8 cellular contexts compared by ENCODE assay signal in the genomic region with DNA sequence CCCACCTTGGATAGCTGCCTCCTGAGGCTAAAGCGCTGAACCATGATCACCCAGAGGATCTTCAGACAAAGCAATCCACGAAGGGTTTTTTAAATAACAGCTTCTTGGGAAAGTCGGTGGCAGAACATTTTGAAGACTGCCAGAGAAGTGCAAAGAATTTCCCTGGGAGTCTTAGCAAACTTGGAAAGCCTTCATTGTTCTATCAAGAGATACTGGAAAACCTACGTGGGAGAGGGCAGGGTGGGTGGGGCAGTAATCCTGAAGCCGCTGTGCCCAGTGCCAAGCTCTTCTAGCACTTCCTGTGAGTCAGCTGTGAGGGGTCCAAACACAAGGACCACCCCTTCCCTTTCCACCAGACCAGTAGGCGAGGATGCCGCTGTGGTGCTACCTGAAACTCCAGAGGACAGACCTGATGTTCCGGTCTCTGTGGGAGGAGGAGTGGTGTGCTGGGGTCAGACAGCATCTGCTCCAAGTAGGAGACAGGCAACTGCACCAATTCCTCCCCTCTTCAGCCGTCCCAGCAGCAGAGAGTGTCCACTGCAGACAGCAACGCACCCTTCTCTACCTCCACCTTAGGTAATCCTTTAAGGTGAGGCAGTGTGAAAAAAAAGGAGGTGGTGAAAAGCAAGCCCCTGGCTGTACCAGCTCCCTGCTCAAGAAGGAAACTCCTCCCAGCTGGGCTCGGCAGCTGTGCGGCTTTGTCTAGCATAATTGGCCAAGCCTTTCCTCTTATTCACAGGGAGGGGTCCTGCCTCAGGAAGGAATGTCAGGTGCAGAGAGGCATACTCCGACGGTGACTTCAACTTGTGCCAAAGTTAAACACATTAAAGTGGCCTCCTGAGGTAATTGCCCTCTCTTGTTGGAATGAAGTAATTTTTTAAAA.
DNase-seq lines count a peak whose midpoint lies in the region; ATAC-seq and TF ChIP-seq lines count a peak whose summit lies in the region.

No MANE protein-coding gene starts in this region.

- no peaks in the 10 kb centered on the region for H3K9me3 Mint-ChIP-seq in GM23338

- peaks cover 1% of the 10 kb centered on the region for H3K27me3 Mint-ChIP-seq in GM23338 (ENCODE audit: insufficient read depth, low read depth, poor library complexity)

- H3K79me2 ChIP-seq in ACC112 (ENCODE audit: control insufficient read depth, insufficient read depth, low read length, unreplicated experiment) (no peaks in the 10 kb centered on the region), GM23338 (replicated peaks; ENCODE audit: insufficient read depth) (0 out of 2 replicates have a peak, but pooled peaks cover 4% of the 10 kb centered on the region)

- H3K36me3 ChIP-seq in ACC112 (ENCODE audit: insufficient read depth, low read length) (no peaks in the 10 kb centered on the region), GM23338 (ENCODE audit: insufficient read depth) (no peaks in the 10 kb centered on the region), breast epithelium (no peaks in the 10 kb centered on the region), subcutaneous abdominal adipose tissue (ENCODE audit: control insufficient read depth in 5 of 5, insufficient read depth in 5 of 5, low read length in 5 of 5) (no peaks in the 10 kb centered on the region)

- H3K36me3 Mint-ChIP-seq in GM23338 (ENCODE audit: low read depth), result no peaks in the 10 kb centered on the region

- peaks cover 33% of the 10 kb centered on the region for H3K4me1 Mint-ChIP-seq in GM23338

- H3K4me2 ChIP-seq in GM23338, result peak overlapping the region; percentile 76

- H3K9me3 ChIP-seq in breast epithelium (no peaks in the 10 kb centered on the region), subcutaneous abdominal adipose tissue (ENCODE audit: control insufficient read depth in 5 of 5, low read length in 5 of 5) (no peaks in the 10 kb centered on the region)

- peak; percentile 95 for ATAC-seq in GM23338
- ATAC-seq in HG03175 (IDR thresholded peaks at IDR 0.05; ENCODE audit: unreplicated experiment), result no peak
- no peak for ATAC-seq in GM21526 (IDR thresholded peaks at IDR 0.05; ENCODE audit: low FRiP score, unreplicated experiment)

- peak overlapping the region; percentile 77 for H3K27ac Mint-ChIP-seq in GM23338

- no peaks in the 10 kb centered on the region for H3K27me3 ChIP-seq in ACC112 (ENCODE audit: insufficient read depth, low read length)
- no peaks in the 10 kb centered on the region for H3K27me3 ChIP-seq in GM23338 (ENCODE audit: insufficient read depth)
- H3K27me3 ChIP-seq in breast epithelium, result no peaks in the 10 kb centered on the region
- H3K27me3 ChIP-seq in subcutaneous abdominal adipose tissue (ENCODE audit: control insufficient read depth in 5 of 5, insufficient read depth in 4 of 5, low read length in 5 of 5), result no peaks in the 10 kb centered on the region

- TF ChIP-seq CTCF in GM23338 (conservative IDR thresholded peaks at IDR 0.05; ENCODE audit: low read depth in 2 of 2) (no peak), breast epithelium (IDR thresholded peaks at IDR 0.05) (no peak)

- TF ChIP-seq POLR2A in breast epithelium (IDR thresholded peaks at IDR 0.05), result no peak

- no peaks in the 10 kb centered on the region for H4K20me1 ChIP-seq in GM23338 (replicated peaks; ENCODE audit: insufficient read depth)

- H2AFZ ChIP-seq in ACC112 (ENCODE audit: low read length, unreplicated experiment) (no peak overlapping the region), GM23338 (no peak overlapping the region)

- H3K4me1 ChIP-seq in ACC112 (ENCODE audit: control insufficient read depth, insufficient read depth, low read length, unreplicated experiment), result peaks cover 23% of the 10 kb centered on the region
- H3K4me1 ChIP-seq in GM23338 (ENCODE audit: insufficient read depth), result peaks cover 25% of the 10 kb centered on the region
- H3K4me1 ChIP-seq in breast epithelium, result peaks cover 0 to 13% of the 10 kb centered on the region in 2 donors
- peaks cover 7 to 27% (median 23%) of the 10 kb centered on the region in 5 donors for H3K4me1 ChIP-seq in subcutaneous abdominal adipose tissue (ENCODE audit: control insufficient read depth in 5 of 5, insufficient read depth in 5 of 5, low read length in 5 of 5)

- H3K4me3 ChIP-seq in ACC112 (ENCODE audit: low read depth, low read length), result peak overlapping the region; percentile 46; the same call in 1 of the 2 replicates
- H3K4me3 ChIP-seq in GM23338, result peak overlapping the region; percentile 41
- peak overlapping the region in 2 of 3 donors; percentile 30 to 54 for H3K4me3 ChIP-seq in breast epithelium
- peak overlapping the region; percentile 56 to 74 (median 65) for H3K4me3 ChIP-seq in subcutaneous abdominal adipose tissue (ENCODE audit: low read depth in 1 of 5, low read length in 5 of 5)

- no peaks in the 10 kb centered on the region for H3F3A ChIP-seq in GM23338 (replicated peaks; ENCODE audit: low read depth)

- peak; percentile 92 for DNase-seq in GM23338 (ENCODE audit: low spot score)
- peak; percentile 56 for DNase-seq in NCI-H2227 (lab: John Stamatoyannopoulos, UW; ENCODE audit: unreplicated experiment)
- peak in 1 of 2 donors; percentile 65 for DNase-seq in breast epithelium (ENCODE audit: low spot score in 2 of 2)
- DNase-seq in kidney tubule cell (ENCODE audit: low spot score), result peak; percentile 99

- peak overlapping the region; percentile 64 for H3K4me3 Mint-ChIP-seq in GM23338

- H3K9ac ChIP-seq in subcutaneous abdominal adipose tissue (ENCODE audit: low read length in 5 of 5), result peak overlapping the region in 4 of 5 donors; percentile 35 to 71 (median 49)

- H3K27ac ChIP-seq in ACC112 (ENCODE audit: low read depth, low read length) (no peak overlapping the region), GM23338 (ENCODE audit: low read depth) (peak overlapping the region; percentile 83), breast epithelium (peak overlapping the region; percentile 66 to 83), subcutaneous abdominal adipose tissue (ENCODE audit: low read depth, low read length) (peak overlapping the region; percentile 19)

- H3K9me2 ChIP-seq in GM23338 (ENCODE audit: insufficient read depth), result no peaks in the 10 kb centered on the region

- intact Hi-C loops in breast epithelium (cut with DNase I; ENCODE audit: low total_unique reads), result loop anchor here (5.0 kb wide), 1 partner anchor 83 kb away; no protein-coding TSS in a partner anchor

TF ChIP-seq in GM23338, 12 proteins besides CTCF, POLR2A, EP300 and RAD21 (continues in another document):
- TF ChIP-seq, protein P1, sequence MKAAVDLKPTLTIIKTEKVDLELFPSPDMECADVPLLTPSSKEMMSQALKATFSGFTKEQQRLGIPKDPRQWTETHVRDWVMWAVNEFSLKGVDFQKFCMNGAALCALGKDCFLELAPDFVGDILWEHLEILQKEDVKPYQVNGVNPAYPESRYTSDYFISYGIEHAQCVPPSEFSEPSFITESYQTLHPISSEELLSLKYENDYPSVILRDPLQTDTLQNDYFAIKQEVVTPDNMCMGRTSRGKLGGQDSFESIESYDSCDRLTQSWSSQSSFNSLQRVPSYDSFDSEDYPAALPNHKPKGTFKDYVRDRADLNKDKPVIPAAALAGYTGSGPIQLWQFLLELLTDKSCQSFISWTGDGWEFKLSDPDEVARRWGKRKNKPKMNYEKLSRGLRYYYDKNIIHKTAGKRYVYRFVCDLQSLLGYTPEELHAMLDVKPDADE (IDR thresholded peaks at IDR 0.05), result no peak
- TF ChIP-seq EZH2 (IDR thresholded peaks at IDR 0.05; ENCODE audit: low read depth, unreplicated experiment), result no peak
- TF ChIP-seq, protein P2, sequence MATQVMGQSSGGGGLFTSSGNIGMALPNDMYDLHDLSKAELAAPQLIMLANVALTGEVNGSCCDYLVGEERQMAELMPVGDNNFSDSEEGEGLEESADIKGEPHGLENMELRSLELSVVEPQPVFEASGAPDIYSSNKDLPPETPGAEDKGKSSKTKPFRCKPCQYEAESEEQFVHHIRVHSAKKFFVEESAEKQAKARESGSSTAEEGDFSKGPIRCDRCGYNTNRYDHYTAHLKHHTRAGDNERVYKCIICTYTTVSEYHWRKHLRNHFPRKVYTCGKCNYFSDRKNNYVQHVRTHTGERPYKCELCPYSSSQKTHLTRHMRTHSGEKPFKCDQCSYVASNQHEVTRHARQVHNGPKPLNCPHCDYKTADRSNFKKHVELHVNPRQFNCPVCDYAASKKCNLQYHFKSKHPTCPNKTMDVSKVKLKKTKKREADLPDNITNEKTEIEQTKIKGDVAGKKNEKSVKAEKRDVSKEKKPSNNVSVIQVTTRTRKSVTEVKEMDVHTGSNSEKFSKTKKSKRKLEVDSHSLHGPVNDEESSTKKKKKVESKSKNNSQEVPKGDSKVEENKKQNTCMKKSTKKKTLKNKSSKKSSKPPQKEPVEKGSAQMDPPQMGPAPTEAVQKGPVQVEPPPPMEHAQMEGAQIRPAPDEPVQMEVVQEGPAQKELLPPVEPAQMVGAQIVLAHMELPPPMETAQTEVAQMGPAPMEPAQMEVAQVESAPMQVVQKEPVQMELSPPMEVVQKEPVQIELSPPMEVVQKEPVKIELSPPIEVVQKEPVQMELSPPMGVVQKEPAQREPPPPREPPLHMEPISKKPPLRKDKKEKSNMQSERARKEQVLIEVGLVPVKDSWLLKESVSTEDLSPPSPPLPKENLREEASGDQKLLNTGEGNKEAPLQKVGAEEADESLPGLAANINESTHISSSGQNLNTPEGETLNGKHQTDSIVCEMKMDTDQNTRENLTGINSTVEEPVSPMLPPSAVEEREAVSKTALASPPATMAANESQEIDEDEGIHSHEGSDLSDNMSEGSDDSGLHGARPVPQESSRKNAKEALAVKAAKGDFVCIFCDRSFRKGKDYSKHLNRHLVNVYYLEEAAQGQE (IDR thresholded peaks at IDR 0.05; ENCODE audit: unreplicated experiment), result no peak
